In genomic region chr19:2062770-2063169, GRCh38 we compare ENCODE assay signal across 13 cellular contexts. TPM values are rescaled to one million over a fixed set of nuclear protein-coding genes. Genes with fewer than 3 reads are reported as not detected.
DNase-seq lines count a peak whose midpoint lies in the region; ATAC-seq and TF ChIP-seq lines count a peak whose summit lies in the region.
"Had no signal": no experiment of that assay in that cellular context is flagged by ENCODE, and none has a peak within 500 bp of the region (broad histone marks: within the 10 kb centered on the region; RNA-seq: fewer than 3 reads in every experiment).

No MANE protein-coding gene starts in this region.

- TF ChIP-seq CTCF in OCI-LY1 (IDR thresholded peaks at IDR 0.05; ENCODE audit: low read length): no peak

- H3K9me2 ChIP-seq in OCI-LY1 (ENCODE audit: low read depth, low read length): no peaks in the 10 kb centered on the region

- H3F3A ChIP-seq in OCI-LY1 (ENCODE audit: insufficient read depth, low read length): no peaks in the 10 kb centered on the region

- H3K36me3 Mint-ChIP-seq in activated CD4-positive, alpha-beta T cell treated with anti-CD3 and anti-CD28 coated beads, Interleukin-2, amount 10 ng/mL, durations not matched to agents 24 days and 14 days (ENCODE audit: low read depth): no peaks in the 10 kb centered on the region
- H3K36me3 Mint-ChIP-seq in effector memory CD8-positive, alpha-beta T cell (ENCODE audit: insufficient read depth): peaks cover 22% of the 10 kb centered on the region

- H3K27ac Mint-ChIP-seq in activated CD4-positive, alpha-beta T cell treated with anti-CD3 and anti-CD28 coated beads, Interleukin-2, amount 10 ng/mL, durations not matched to agents 24 days and 14 days: peak overlapping the region; percentile 73
- peak overlapping the region; percentile 97 to 98 for H3K27ac Mint-ChIP-seq in effector memory CD8-positive, alpha-beta T cell

- H3K9ac ChIP-seq in OCI-LY1 (ENCODE audit: low read length) (no peak overlapping the region), rectal smooth muscle tissue (ENCODE audit: low read length) (no peak overlapping the region)

- H3K9me3 Mint-ChIP-seq in activated CD4-positive, alpha-beta T cell treated with anti-CD3 and anti-CD28 coated beads, Interleukin-2, amount 10 ng/mL, durations not matched to agents 24 days and 14 days: no peaks in the 10 kb centered on the region
- no peaks in the 10 kb centered on the region for H3K9me3 Mint-ChIP-seq in effector memory CD8-positive, alpha-beta T cell

- DNase-seq in activated CD4-positive, alpha-beta T cell treated with anti-CD3 and anti-CD28 coated beads, Interleukin-2, amount 10 ng/mL, durations not matched to agents 24 days and 14 days: no peak
- no peak for DNase-seq in activated CD4-positive, alpha-beta T cell treated with anti-CD3 and anti-CD28 coated beads for 1 hour
- no peak for DNase-seq in effector memory CD8-positive, alpha-beta T cell
- no peak for DNase-seq in NCI-H2029 treated with DMSO at 0.1 percent for 48 hours (lab: John Stamatoyannopoulos, UW)
- DNase-seq in stimulated activated CD4-positive, alpha-beta T cell treated with anti-CD3 and anti-CD28 coated beads, Interleukin-4, amount 100 ng/mL, for 4 hours: no peak
- DNase-seq: dorsolateral prefrontal cortex, GF-D8, H7, heart right ventricle, NCI-H510A treated with DMSO at 0.1 percent for 48 hours had no signal

- H3K4me2 ChIP-seq in OCI-LY1 (ENCODE audit: low read length): no peak overlapping the region; the same call in 1 of the 2 replicates

- H3K4me1 ChIP-seq in OCI-LY1 (ENCODE audit: insufficient read depth, low read length, severe bottlenecking) (peaks cover 39% of the 10 kb centered on the region), rectal smooth muscle tissue (ENCODE audit: control insufficient read depth, insufficient read depth, low read length) (peaks cover 26% of the 10 kb centered on the region)

- no peaks in the 10 kb centered on the region for H3K9me3 ChIP-seq in OCI-LY1 (ENCODE audit: low read length)
- H3K9me3 ChIP-seq: heart right ventricle had no signal

- H4K20me1 ChIP-seq in OCI-LY1 (ENCODE audit: insufficient read depth, low read length): no peaks in the 10 kb centered on the region

- H3K27ac ChIP-seq in OCI-LY1 (ENCODE audit: low read depth, low read length, poor library complexity, severe bottlenecking) (peak overlapping the region; percentile 73), rectal smooth muscle tissue (ENCODE audit: low read depth, low read length) (no peak overlapping the region)

- no peak for ATAC-seq in effector memory CD8-positive, alpha-beta T cell (replicated peaks)
- ATAC-seq in GM19351 (IDR thresholded peaks at IDR 0.05; ENCODE audit: unreplicated experiment): no peak

- no peak overlapping the region for H2AFZ ChIP-seq in OCI-LY1 (ENCODE audit: low read length)

- H3K27me3 Mint-ChIP-seq in activated CD4-positive, alpha-beta T cell treated with anti-CD3 and anti-CD28 coated beads, Interleukin-2, amount 10 ng/mL, durations not matched to agents 24 days and 14 days: no peaks in the 10 kb centered on the region
- H3K27me3 Mint-ChIP-seq in effector memory CD8-positive, alpha-beta T cell: no peaks in the 10 kb centered on the region

- H3K4me1 Mint-ChIP-seq in activated CD4-positive, alpha-beta T cell treated with anti-CD3 and anti-CD28 coated beads, Interleukin-2, amount 10 ng/mL, durations not matched to agents 24 days and 14 days: peaks cover 17% of the 10 kb centered on the region
- H3K4me1 Mint-ChIP-seq in effector memory CD8-positive, alpha-beta T cell (ENCODE audit: low read depth in 2 of 2): peaks cover 18 to 21% of the 10 kb centered on the region in 2 donors

- H3K36me3 ChIP-seq in OCI-LY1 (ENCODE audit: insufficient read depth, low read length) (no peaks in the 10 kb centered on the region), rectal smooth muscle tissue (ENCODE audit: control insufficient read depth, insufficient read depth, low read length) (no peaks in the 10 kb centered on the region)
- H3K36me3 ChIP-seq: heart right ventricle had no signal

- H3K79me2 ChIP-seq in OCI-LY1 (ENCODE audit: insufficient read depth, low read length): no peaks in the 10 kb centered on the region

- intact Hi-C loops in activated CD4-positive, alpha-beta T cell treated with anti-CD3 and anti-CD28 coated beads, Interleukin-2, amount 10 ng/mL, durations not matched to agents 24 days and 14 days (cut with micrococcal nuclease): no loop called here

- H3K4me3 Mint-ChIP-seq in activated CD4-positive, alpha-beta T cell treated with anti-CD3 and anti-CD28 coated beads, Interleukin-2, amount 10 ng/mL, durations not matched to agents 24 days and 14 days: peak overlapping the region; percentile 90
- peak overlapping the region; percentile 81 to 92 for H3K4me3 Mint-ChIP-seq in effector memory CD8-positive, alpha-beta T cell

- H3K27me3 ChIP-seq in OCI-LY1 (ENCODE audit: insufficient read depth, low read length): no peaks in the 10 kb centered on the region
- no peaks in the 10 kb centered on the region for H3K27me3 ChIP-seq in rectal smooth muscle tissue (ENCODE audit: control insufficient read depth, insufficient read depth, low read length)
- H3K27me3 ChIP-seq: dorsolateral prefrontal cortex, heart right ventricle had no signal

- H3K4me3 ChIP-seq in OCI-LY1 (ENCODE audit: low read depth, low read length, poor library complexity, severe bottlenecking): no peak overlapping the region
- H3K4me3 ChIP-seq in rectal smooth muscle tissue (ENCODE audit: low read length): peak overlapping the region; percentile 86

RNA-seq across cellular contexts. Expression of gene MKNK2, which starts 11.7 kb away (rescaled TPM):
- total RNA-seq in activated CD4-positive, alpha-beta T cell treated with anti-CD3 and anti-CD28 coated beads, Interleukin-2, amount 10 ng/mL, durations not matched to agents 24 days and 14 days: 159 and 169 TPM in 2 replicates

RNA-seq across cellular contexts. Expression of gene MOB3A, which starts 33.4 kb away (rescaled TPM):
- total RNA-seq in activated CD4-positive, alpha-beta T cell treated with anti-CD3 and anti-CD28 coated beads, Interleukin-2, amount 10 ng/mL, durations not matched to agents 24 days and 14 days: 184 and 185 TPM in 2 replicates

RNA-seq across cellular contexts. Expression of gene IZUMO4, which starts 33.9 kb away (rescaled TPM):
- total RNA-seq in activated CD4-positive, alpha-beta T cell treated with anti-CD3 and anti-CD28 coated beads, Interleukin-2, amount 10 ng/mL, durations not matched to agents 24 days and 14 days: 9.5 and 10.0 TPM in 2 replicates

RNA-seq across cellular contexts. Expression of gene BTBD2, which starts 47.3 kb away (rescaled TPM):
- total RNA-seq in activated CD4-positive, alpha-beta T cell treated with anti-CD3 and anti-CD28 coated beads, Interleukin-2, amount 10 ng/mL, durations not matched to agents 24 days and 14 days: 25.8 and 30.2 TPM in 2 replicates
